ENCODE assay signal across 14 cellular contexts in genomic region chr6:2797564-2798014, GRCh38. TPM values are rescaled to one million over a fixed set of nuclear protein-coding genes. Genes with fewer than 3 reads are reported as not detected.
DNase-seq lines count a peak whose midpoint lies in the region; ATAC-seq and TF ChIP-seq lines count a peak whose summit lies in the region.
"Had no signal": no experiment of that assay in that cellular context is flagged by ENCODE, and none has a peak within 500 bp of the region (broad histone marks: within the 10 kb centered on the region; RNA-seq: fewer than 3 reads in every experiment).

No MANE protein-coding gene starts in this region.

- H3K4me1 ChIP-seq in mammary epithelial cell (ENCODE audit: insufficient read depth, low read length) (peaks cover 21% of the 10 kb centered on the region), body of pancreas (peaks cover 51% of the 10 kb centered on the region)

- no peaks in the 10 kb centered on the region for H4K20me1 ChIP-seq in mammary epithelial cell (ENCODE audit: insufficient read depth, low read length)

- peak overlapping the region; percentile 27 for H3K27ac Mint-ChIP-seq in MCF 10A (ENCODE audit: low read depth, unreplicated experiment)
- H3K27ac Mint-ChIP-seq: activated B cell treated with CpG ODN at 0.5 μM for 24 hours had no signal

- BruUV-seq in MCF 10A (replicated peaks; lab: Mats Ljungman, UMichigan) (no TSS peak), mammary epithelial cell (replicated peaks; lab: Mats Ljungman, UMichigan) (no TSS peak)

- H3K4me1 Mint-ChIP-seq in MCF 10A (ENCODE audit: insufficient read depth, unreplicated experiment), result peaks cover 18% of the 10 kb centered on the region

- no peaks in the 10 kb centered on the region for H3K27me3 Mint-ChIP-seq in MCF 10A (ENCODE audit: insufficient read depth, unreplicated experiment)
- H3K27me3 Mint-ChIP-seq: activated B cell treated with CpG ODN at 0.5 μM for 24 hours; naive thymus-derived CD8-positive, alpha-beta T cell had no signal

- no peaks in the 10 kb centered on the region for H3K36me3 ChIP-seq in mammary epithelial cell (ENCODE audit: insufficient read depth, low read length)
- H3K36me3 ChIP-seq in body of pancreas (replicated peaks in 1 of 2; ENCODE audit: insufficient read depth in 1 of 2, low read depth in 2 of 2), result no peaks in the 10 kb centered on the region
- H3K36me3 ChIP-seq: sigmoid colon had no signal

- H3K36me3 Mint-ChIP-seq in MCF 10A (ENCODE audit: insufficient read depth, unreplicated experiment), result no peaks in the 10 kb centered on the region

- POLR2A ChIA-PET in MCF 10A (lab: Yijun Ruan, JAX), result interaction anchor here (0.9 to 1.1 kb wide), 2 partner anchors 12 to 60 kb away, joined by 3 to 5 read pairs; no protein-coding TSS in a partner anchor

- no peaks in the 10 kb centered on the region for H3K9me3 ChIP-seq in mammary epithelial cell (replicated peaks; ENCODE audit: insufficient read depth, low read length)
- H3K9me3 ChIP-seq in body of pancreas, result no peaks in the 10 kb centered on the region
- H3K9me3 ChIP-seq: sigmoid colon had no signal

- no peak overlapping the region for H3K4me2 ChIP-seq in mammary epithelial cell (ENCODE audit: insufficient read depth, low read depth, low read length)

- TF ChIP-seq CTCF in MCF 10A (IDR thresholded peaks at IDR 0.05; ENCODE audit: unreplicated experiment), result no peak
- TF ChIP-seq CTCF in mammary epithelial cell (conservative IDR thresholded peaks at IDR 0.05 in 1 of 2, IDR thresholded peaks at IDR 0.05 in 1 of 2; ENCODE audit: extremely low read depth in 1 of 2, insufficient read depth in 1 of 2, low read depth in 1 of 2, low read length in 2 of 2), result no peak
- no peak for TF ChIP-seq CTCF in body of pancreas (IDR thresholded peaks at IDR 0.05)

- no peak overlapping the region for H3K4me3 Mint-ChIP-seq in MCF 10A (ENCODE audit: unreplicated experiment)
- H3K4me3 Mint-ChIP-seq: activated B cell treated with CpG ODN at 0.5 μM for 24 hours; naive thymus-derived CD8-positive, alpha-beta T cell had no signal

- H3K9ac ChIP-seq in mammary epithelial cell (ENCODE audit: insufficient read depth, low read length), result no peak overlapping the region

- H2AFZ ChIP-seq in mammary epithelial cell (ENCODE audit: low read depth, low read length), result no peak overlapping the region

- H3K27me3 ChIP-seq in mammary epithelial cell (ENCODE audit: insufficient read depth, low read length), result no peaks in the 10 kb centered on the region
- H3K27me3 ChIP-seq in body of pancreas, result no peaks in the 10 kb centered on the region
- H3K27me3 ChIP-seq: sigmoid colon had no signal

- peak in 2 of 3 donors; percentile 37 to 40 for TF ChIP-seq POLR2A in body of pancreas (IDR thresholded peaks at IDR 0.05)

- CTCF ChIA-PET in MCF 10A (lab: Yijun Ruan, JAX) (interaction anchor here (0.7 to 1.2 kb wide), 3 partner anchors 42 to 138 kb away, joined by 3 to 4 read pairs (median 3); no protein-coding TSS in a partner anchor), mammary epithelial cell (lab: Charles Lee; ENCODE audit: low non-redundant PET) (interaction anchor here (0.6 kb wide), 1 partner anchor 264 kb away, joined by 3 read pairs; no protein-coding TSS in a partner anchor)

- intact Hi-C loops in MCF 10A (cut with micrococcal nuclease) (no loop called here), mammary epithelial cell (cut with micrococcal nuclease) (no loop called here), body of pancreas (cut with DNase I) (no loop called here)

- H3K79me2 ChIP-seq in mammary epithelial cell (ENCODE audit: insufficient read depth, low read length), result no peaks in the 10 kb centered on the region

- H3K9me3 Mint-ChIP-seq in MCF 10A (ENCODE audit: unreplicated experiment), result no peaks in the 10 kb centered on the region
- H3K9me3 Mint-ChIP-seq: activated B cell treated with CpG ODN at 0.5 μM for 24 hours; naive thymus-derived CD8-positive, alpha-beta T cell had no signal

- H3K27ac ChIP-seq in mammary epithelial cell (ENCODE audit: insufficient read depth, low read depth, low read length), result no peak overlapping the region
- H3K27ac ChIP-seq in body of pancreas, result peak overlapping the region; percentile 65 to 90 (median 85)
- H3K27ac ChIP-seq: sigmoid colon had no signal

- peak; percentile 89 for ATAC-seq in body of pancreas
- ATAC-seq: naive thymus-derived CD8-positive, alpha-beta T cell had no signal

- WGBS in mammary epithelial cell (ENCODE audit: low coverage, missing lambda C conversion rate), result 71% methylated on average over 1 of the region's 3 CpGs
- WGBS in body of pancreas, 2 donors, result 6 to 13% methylated on average over 2 to 3 of the region's 3 CpGs

- in situ Hi-C loops in mammary epithelial cell (cut with MboI; ENCODE audit: low sequenced_read_pairs in 2 of 2), result loop anchor here (10.0 to 25.0 kb wide), 2 partner anchors 115 to 137 kb away; partner anchors contain the start of gene SERPINB9 (in 1 of the 2)
- in situ Hi-C loops in ACHN (cut with HindIII; ENCODE audit: low pct_ligation_motif_present, low pct_unique_long_range_greater_than_20kb, low sequenced_read_pairs), result no loop called here

- dilution Hi-C loops in mammary epithelial cell (cut with HindIII; ENCODE audit: low sequenced_read_pairs), result loop anchor here (10.0 kb wide), 2 partner anchors 47 to 187 kb away; partner anchors contain the start of gene SERPINB1

- no peak for DNase-seq in MCF 10A (ENCODE audit: unreplicated experiment)
- no peak for DNase-seq in mammary epithelial cell
- DNase-seq in body of pancreas, result peak; percentile 72 to 90 (median 81)
- DNase-seq in myocyte (ENCODE audit: low read depth), result peak; percentile 64
- DNase-seq in ACHN, result no peak
- no peak for DNase-seq in GM19238 (ENCODE audit: insufficient read length, low spot score)
- DNase-seq in islet precursor cell, result no peak
- DNase-seq in cortex of kidney (lab: John Stamatoyannopoulos, UW), result no peak
- DNase-seq: activated B cell treated with CpG ODN at 0.5 μM for 24 hours; Karpas-422; kidney glomerular epithelial cell; naive thymus-derived CD8-positive, alpha-beta T cell; NCI-H2081 treated with DMSO at 0.1 percent for 48 hours; sigmoid colon had no signal

- no peak overlapping the region for H3K4me3 ChIP-seq in mammary epithelial cell (replicated peaks in 1 of 3; ENCODE audit: insufficient read depth in 1 of 3, low read depth in 2 of 3, low read length in 3 of 3)
- H3K4me3 ChIP-seq in body of pancreas, result no peak overlapping the region
- H3K4me3 ChIP-seq: sigmoid colon had no signal

RNA-seq across cellular contexts. Expression of gene WRNIP1, which starts 32.4 kb away (rescaled TPM):
- total RNA-seq in MCF 10A (2022), result 33.4 and 44.8 TPM in 2 replicates
- 10 to 100 TPM; 43.3 to 46.0 TPM for total RNA-seq in mammary epithelial cell
- 58.5 TPM for polyA plus RNA-seq in mammary epithelial cell
- polyA minus RNA-seq in mammary epithelial cell, result 44.7 TPM
- total RNA-seq in body of pancreas, result 10 to 100 TPM; 61.0 to 62.0 TPM
- total RNA-seq in myocyte, result 105 and 133 TPM in 2 replicates
- polyA plus RNA-seq in myocyte (2012), result 51.2 TPM

RNA-seq across cellular contexts. Expression of gene SERPINB1, which starts 44.1 kb away (rescaled TPM):
- total RNA-seq in MCF 10A (2022), result 20.8 and 28.0 TPM in 2 replicates
- total RNA-seq in mammary epithelial cell, result 10 to 100 TPM; 17.0 to 40.0 TPM
- polyA plus RNA-seq in mammary epithelial cell, result 91.9 TPM
- 37.4 TPM for polyA minus RNA-seq in mammary epithelial cell
- total RNA-seq in body of pancreas, result 10 to 100 TPM; 19.1 to 80.4 TPM
- total RNA-seq in myocyte, result 19.3 and 33.5 TPM in 2 replicates
- 10.9 TPM for polyA plus RNA-seq in myocyte (2012)

RNA-seq across cellular contexts. Expression of gene MYLK4, which starts 46.9 kb away (rescaled TPM):
- total RNA-seq in MCF 10A (2022) (0.93 and 1.1 TPM in 2 replicates), mammary epithelial cell (under 1 TPM; 0.31 to 0.33 TPM), body of pancreas (under 1 TPM; 0.26 to 0.33 TPM), myocyte (5.6 and 9.4 TPM in 2 replicates)
- 0.12 TPM for polyA plus RNA-seq in mammary epithelial cell
- not detected for polyA minus RNA-seq in mammary epithelial cell
- 1.1 TPM for polyA plus RNA-seq in myocyte (2012)

Comparison
In these comparisons a context has a peak if more than half of its experiments do, and no peak if none do; other contexts are left out.
1. DNase-seq: peak in body of pancreas (4 of 4) and myocyte (single experiment); none in MCF 10A (single experiment), mammary epithelial cell (single experiment), ACHN (single experiment), GM19238 (single experiment), islet precursor cell (single experiment) and cortex of kidney (single experiment).